24 cellular contexts compared by ENCODE assay signal in the genomic region with DNA sequence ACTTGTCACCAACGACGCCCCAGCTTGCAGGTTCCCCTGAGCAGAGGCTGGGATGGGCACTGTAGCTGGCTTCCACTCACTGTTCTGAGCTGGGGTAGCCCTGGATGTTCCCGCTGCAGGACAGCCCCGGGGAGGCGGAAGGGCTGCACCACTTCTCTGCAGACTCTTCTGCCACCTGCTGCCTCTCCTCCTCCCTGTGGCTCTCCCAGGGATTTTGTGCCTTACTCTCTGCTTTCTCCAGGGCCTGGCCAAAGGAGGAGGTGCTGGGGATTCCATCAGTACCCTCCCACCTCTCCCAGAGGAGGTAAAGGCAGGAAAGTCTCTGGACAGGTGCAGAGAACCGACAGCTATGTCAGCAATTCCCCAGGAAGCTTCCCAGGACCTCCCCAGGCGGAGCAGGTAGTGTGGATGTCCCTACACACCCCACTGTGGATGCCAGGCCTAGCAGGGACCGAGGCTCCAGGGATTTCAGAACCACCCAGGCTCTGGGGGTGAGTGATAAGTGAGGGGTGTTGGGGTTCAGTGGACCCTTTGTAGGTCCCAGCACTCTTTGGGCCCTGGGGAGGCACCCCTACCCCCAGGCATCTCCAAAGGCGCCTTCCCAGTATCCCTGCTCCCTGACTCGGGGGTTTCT. TPM values are rescaled to one million over a fixed set of nuclear protein-coding genes. Genes with fewer than 3 reads are reported as not detected.
A peak's percentile ranks its signal among the peaks of the same experiment; 100 is the strongest.
DNase-seq lines count a peak whose midpoint lies in the region; ATAC-seq, FAIRE-seq and TF ChIP-seq lines count a peak whose summit lies in the region.
"Had no signal": no experiment of that assay in that cellular context is flagged by ENCODE, and none has a peak within 500 bp of the region (broad histone marks: within the 10 kb centered on the region; RNA-seq: fewer than 3 reads in every experiment).

No MANE protein-coding gene starts in this region.

- H2AFZ ChIP-seq in OCI-LY7 (ENCODE audit: low read length): no peak overlapping the region
- H2AFZ ChIP-seq in PC-9: no peak overlapping the region

- H3K79me2 ChIP-seq in OCI-LY7 (ENCODE audit: insufficient read depth, low read depth, low read length) (no peaks in the 10 kb centered on the region), PC-9 (ENCODE audit: low read depth) (no peaks in the 10 kb centered on the region)

- H3K27me3 ChIP-seq in heart left ventricle (no peaks in the 10 kb centered on the region), pancreas (no peaks in the 10 kb centered on the region), PC-9 (ENCODE audit: insufficient read depth, low read depth) (no peaks in the 10 kb centered on the region)

- H4K20me1 ChIP-seq in OCI-LY7 (ENCODE audit: insufficient read depth, low read length): no peaks in the 10 kb centered on the region
- H4K20me1 ChIP-seq in PC-9 (ENCODE audit: insufficient read depth): no peaks in the 10 kb centered on the region

- H3K4me1 ChIP-seq in heart left ventricle (peaks cover 4 to 60% (median 41%) of the 10 kb centered on the region in 12 donors), pancreas (peaks cover 15 to 30% (median 26%) of the 10 kb centered on the region in 3 donors), OCI-LY7 (ENCODE audit: insufficient read depth, low read length, poor library complexity, severe bottlenecking) (no peaks in the 10 kb centered on the region), PC-9 (replicated peaks; ENCODE audit: insufficient read depth) (peaks cover 22% of the 10 kb centered on the region)

- intact Hi-C loops in heart left ventricle (cut with DNase I) (no loop called here), cardiac septum (cut with DNase I) (no loop called here), pancreas (cut with DNase I) (no loop called here), OCI-LY7 (cut with micrococcal nuclease; ENCODE audit: unreplicated experiment) (no loop called here), PC-9 (cut with micrococcal nuclease; ENCODE audit: unreplicated experiment) (no loop called here)

- H3K9me3 ChIP-seq in heart left ventricle: no peaks in the 10 kb centered on the region
- no peaks in the 10 kb centered on the region for H3K9me3 ChIP-seq in pancreas
- H3K9me3 ChIP-seq in OCI-LY7 (ENCODE audit: low read length): no peaks in the 10 kb centered on the region
- H3K9me3 ChIP-seq in PC-9 (ENCODE audit: insufficient read depth, low read depth): no peaks in the 10 kb centered on the region
- H3K9me3 ChIP-seq: prostate gland, SK-N-SH had no signal

- DNase-seq in heart left ventricle (no peak), cardiac septum (ENCODE audit: low spot score) (no peak), chondrocyte (ENCODE audit: low spot score) (no peak), pancreas (peak in 2 of 6 donors; percentile 23 to 43), type B pancreatic cell (ENCODE audit: extremely low spot score, unreplicated experiment) (peak; percentile 59), RPMI8226 (no peak), OCI-LY7 (ENCODE audit: low spot score) (no peak), PC-9 (no peak)
- DNase-seq: activated B cell treated with CpG ODN at 0.5 μM for 24 hours; activated CD4-positive, alpha-beta T cell treated with anti-CD3 and anti-CD28 coated beads, Interleukin-2, amount 50 U/mL, for 48 hours; C1 segment of cervical spinal cord; caudate nucleus; erythroblast; GOT3; KG1; NCI-H1930; NCI-H2227 treated with DMSO at 0.1 percent for 48 hours; nephron progenitor cell; stimulated activated CD4-positive, alpha-beta T cell treated with anti-CD3 and anti-CD28 coated beads, Interleukin-4, amount 100 ng/mL, for 1 hour; stimulated activated naive CD8-positive, alpha-beta T cell treated with anti-CD3 and anti-CD28 coated beads, Interleukin-15, amount 100 ng/mL, for 72 hours had no signal

- no peak overlapping the region for H3K4me3 Mint-ChIP-seq in chondrocyte (ENCODE audit: unreplicated experiment)
- no peak overlapping the region for H3K4me3 Mint-ChIP-seq in type B pancreatic cell
- H3K4me3 Mint-ChIP-seq: activated B cell treated with CpG ODN at 0.5 μM for 24 hours; nephron progenitor cell; stimulated activated naive CD8-positive, alpha-beta T cell treated with anti-CD3 and anti-CD28 coated beads, Interleukin-15, amount 100 ng/mL, for 72 hours had no signal

- peaks cover 0 to 65% (median 37%) of the 10 kb centered on the region in 9 donors for H3K36me3 ChIP-seq in heart left ventricle
- H3K36me3 ChIP-seq in pancreas: peaks cover 0 to 20% (median 0%) of the 10 kb centered on the region in 3 donors
- H3K36me3 ChIP-seq in OCI-LY7 (ENCODE audit: insufficient read depth, low read length): no peaks in the 10 kb centered on the region
- H3K36me3 ChIP-seq in PC-9 (ENCODE audit: low read depth): no peaks in the 10 kb centered on the region
- H3K36me3 ChIP-seq: prostate gland had no signal

- H3K9me3 Mint-ChIP-seq in chondrocyte (ENCODE audit: low read depth) (no peaks in the 10 kb centered on the region), type B pancreatic cell (no peaks in the 10 kb centered on the region)
- H3K9me3 Mint-ChIP-seq: activated B cell treated with CpG ODN at 0.5 μM for 24 hours; nephron progenitor cell; stimulated activated naive CD8-positive, alpha-beta T cell treated with anti-CD3 and anti-CD28 coated beads, Interleukin-15, amount 100 ng/mL, for 72 hours had no signal

- no peak for TF ChIP-seq POLR2A in heart left ventricle (IDR thresholded peaks at IDR 0.05)

- H3K27ac Mint-ChIP-seq in chondrocyte (ENCODE audit: unreplicated experiment) (no peak overlapping the region), type B pancreatic cell (no peak overlapping the region)
- H3K27ac Mint-ChIP-seq: activated B cell treated with CpG ODN at 0.5 μM for 24 hours, nephron progenitor cell had no signal

- no peak overlapping the region for H3K4me3 ChIP-seq in heart left ventricle
- no peak overlapping the region for H3K4me3 ChIP-seq in pancreas
- no peak overlapping the region for H3K4me3 ChIP-seq in OCI-LY7 (ENCODE audit: low read depth, low read length, poor library complexity, severe bottlenecking)
- H3K4me3 ChIP-seq in PC-9: no peak overlapping the region
- H3K4me3 ChIP-seq: prostate gland had no signal

- H3K9me2 ChIP-seq in OCI-LY7 (ENCODE audit: insufficient read depth, low read length): no peaks in the 10 kb centered on the region
- H3K9me2 ChIP-seq in PC-9 (ENCODE audit: insufficient read depth): no peaks in the 10 kb centered on the region
- H3K9me2 ChIP-seq: SK-N-SH had no signal

- no peaks in the 10 kb centered on the region for H3K27me3 Mint-ChIP-seq in chondrocyte (ENCODE audit: low read depth)
- no peaks in the 10 kb centered on the region for H3K27me3 Mint-ChIP-seq in type B pancreatic cell
- H3K27me3 Mint-ChIP-seq: stimulated activated naive CD8-positive, alpha-beta T cell treated with anti-CD3 and anti-CD28 coated beads, Interleukin-15, amount 100 ng/mL, for 72 hours had no signal

- H3F3A ChIP-seq in PC-9 (ENCODE audit: insufficient read depth, low read depth): no peaks in the 10 kb centered on the region; the same call in 1 of the 2 replicates

- TF ChIP-seq CTCF in heart left ventricle (IDR thresholded peaks at IDR 0.05) (peak in 1 of 12 donors; percentile 7), chondrocyte (IDR thresholded peaks at IDR 0.05) (peak; percentile 11), pancreas (IDR thresholded peaks at IDR 0.05) (no peak), type B pancreatic cell (conservative IDR thresholded peaks at IDR 0.05) (no peak), OCI-LY7 (conservative IDR thresholded peaks at IDR 0.05; ENCODE audit: low read length) (no peak), PC-9 (conservative IDR thresholded peaks at IDR 0.05) (no peak)

- H3K4me2 ChIP-seq in OCI-LY7 (ENCODE audit: low read length) (no peak overlapping the region), PC-9 (no peak overlapping the region)
- H3K4me2 ChIP-seq: SK-N-SH had no signal

- H3K27ac ChIP-seq in heart left ventricle (peak overlapping the region in 9 of 12 donors; percentile 85 to 99 (median 91)), pancreas (peak overlapping the region in 3 of 4 donors; percentile 88 to 90 (median 88)), OCI-LY7 (ENCODE audit: low read depth, low read length, poor library complexity, severe bottlenecking) (no peak overlapping the region), PC-9 (no peak overlapping the region)

- POLR2A ChIA-PET in OCI-LY7 (lab: Charles Lee): no interaction called here
- POLR2A ChIA-PET in PC-9 (lab: Charles Lee; ENCODE audit: unreplicated experiment): no interaction called here

- no TSS peak for BruUV-seq in OCI-LY7 (replicated peaks; lab: Mats Ljungman, UMichigan)
- no TSS peak for BruUV-seq in PC-9 (replicated peaks; lab: Mats Ljungman, UMichigan)

- H3K4me1 Mint-ChIP-seq in chondrocyte (ENCODE audit: low read depth) (peaks cover 30% of the 10 kb centered on the region), type B pancreatic cell (ENCODE audit: unreplicated experiment) (no peaks in the 10 kb centered on the region)
- H3K4me1 Mint-ChIP-seq: activated B cell treated with CpG ODN at 0.5 μM for 24 hours; nephron progenitor cell; stimulated activated naive CD8-positive, alpha-beta T cell treated with anti-CD3 and anti-CD28 coated beads, Interleukin-15, amount 100 ng/mL, for 72 hours had no signal

- 65 to 85% (median 79%) methylated on average over 8 to 10 of the region's 10 CpGs for WGBS in heart left ventricle, 4 donors
- 89% methylated on average over 10 of the region's 10 CpGs for WGBS in pancreas, 2 donors

- H3K36me3 Mint-ChIP-seq in chondrocyte (ENCODE audit: low read depth) (peaks cover 1% of the 10 kb centered on the region), type B pancreatic cell (no peaks in the 10 kb centered on the region)

- FAIRE-seq in pancreas (lab: Jason Lieb, UNC): no peak
- FAIRE-seq: GM12891 had no signal

- ATAC-seq in heart left ventricle (no peak), pancreas (no peak)
- ATAC-seq: stimulated activated naive CD8-positive, alpha-beta T cell treated with anti-CD3 and anti-CD28 coated beads, Interleukin-15, amount 100 ng/mL, for 72 hours had no signal

- CTCF ChIA-PET in OCI-LY7 (lab: Charles Lee; ENCODE audit: unreplicated experiment) (no interaction called here), PC-9 (lab: Charles Lee) (interaction anchor here (1.0 kb wide), 1 partner anchor 14 kb away, joined by 4 read pairs; no protein-coding TSS in a partner anchor)

RNA-seq across cellular contexts. Expression of a gene that starts 11.3 kb away (rescaled TPM):
- total RNA-seq in heart left ventricle (10 to 100 TPM in 8 of 9 donors, 1 to 10 TPM in 1; 9.8 to 29.9 (median 17.1) TPM), cardiac septum (36.9 TPM), chondrocyte (6.9 to 12.6 TPM (median 12.1 TPM) in 3 replicates), pancreas (10 to 100 TPM in 4 of 6 donors, 1 to 10 TPM in 2; 6.4 to 23.5 (median 14.3) TPM), type B pancreatic cell (ENCODE audit: low replicate concordance) (8.4 and 16.1 TPM in 2 replicates), OCI-LY7 (2022) (not detected in 2 replicates), PC-9 (2021) (2.6 and 4.2 TPM in 2 replicates)
- polyA plus RNA-seq in heart left ventricle (10 to 100 TPM; 10.9 to 12.8 TPM), pancreas (10 to 100 TPM; 11.8 to 12.7 TPM)
- not detected in 2 replicates for total RNA-seq in OCI-LY7 (2014; rRNA removed; shearing (Covaris generic))

RNA-seq across cellular contexts. Expression of a gene that starts 24.3 kb away (rescaled TPM):
- total RNA-seq in heart left ventricle: not detected
- polyA plus RNA-seq in heart left ventricle: not detected
- total RNA-seq in cardiac septum: not detected
- total RNA-seq in chondrocyte: not detected in 3 replicates
- not detected for total RNA-seq in pancreas
- polyA plus RNA-seq in pancreas: under 1 TPM in 1 of 2 donors, not detected in 1; 0.46 TPM
- total RNA-seq in type B pancreatic cell (ENCODE audit: low replicate concordance): not detected in 2 replicates
- total RNA-seq in OCI-LY7 (2014; rRNA removed; shearing (Covaris generic)): not detected in 2 replicates
- total RNA-seq in OCI-LY7 (2022): not detected in 2 replicates
- not detected in 2 replicates for total RNA-seq in PC-9 (2021)
- total RNA-seq: activated B cell treated with CpG ODN at 0.5 μM for 24 hours, HT-29, prostate gland had no signal
- polyA plus RNA-seq: SK-N-SH had no signal

RNA-seq across cellular contexts. Expression of a gene that starts 37.4 kb away (rescaled TPM):
- total RNA-seq in heart left ventricle: not detected
- polyA plus RNA-seq in heart left ventricle: not detected
- not detected for total RNA-seq in cardiac septum
- not detected in 3 replicates for total RNA-seq in chondrocyte
- not detected for total RNA-seq in pancreas
- under 1 TPM in 1 of 2 donors, not detected in 1; 0.15 TPM for polyA plus RNA-seq in pancreas
- total RNA-seq in type B pancreatic cell (ENCODE audit: low replicate concordance): not detected in 2 replicates
- not detected in 2 replicates for total RNA-seq in OCI-LY7 (2014; rRNA removed; shearing (Covaris generic))
- not detected in 2 replicates for total RNA-seq in OCI-LY7 (2022)
- not detected in 2 replicates for total RNA-seq in PC-9 (2021)
- total RNA-seq: activated B cell treated with CpG ODN at 0.5 μM for 24 hours, HT-29, prostate gland had no signal
- polyA plus RNA-seq: SK-N-SH had no signal

RNA-seq across cellular contexts. Expression of a gene that starts 47.5 kb away (rescaled TPM):
- total RNA-seq in heart left ventricle (not detected), cardiac septum (not detected), chondrocyte (not detected in 3 replicates), pancreas (not detected), type B pancreatic cell (ENCODE audit: low replicate concordance) (not detected in 2 replicates), OCI-LY7 (2022) (not detected in 2 replicates), PC-9 (2021) (not detected in 2 replicates)
- polyA plus RNA-seq in heart left ventricle (not detected), pancreas (not detected)
- total RNA-seq in OCI-LY7 (2014; rRNA removed; shearing (Covaris generic)): not detected in 2 replicates
- total RNA-seq: activated B cell treated with CpG ODN at 0.5 μM for 24 hours, HT-29, prostate gland had no signal
- polyA plus RNA-seq: SK-N-SH had no signal

Comparison
In these comparisons a context has a peak if more than half of its experiments do, and no peak if none do; other contexts are left out.
1. H3K27ac ChIP-seq: peak in heart left ventricle (9 of 12) and pancreas (3 of 4); none in OCI-LY7 (single experiment) and PC-9 (single experiment).